ENCODE assay signal across 17 cellular contexts in genomic region chr5:113163328-113163727, GRCh38.
DNase-seq lines count a peak whose midpoint lies in the region; TF ChIP-seq lines count a peak whose summit lies in the region.
"Had no signal": no experiment of that assay in that cellular context is flagged by ENCODE, and none has a peak within 500 bp of the region (broad histone marks: within the 10 kb centered on the region; RNA-seq: fewer than 3 reads in every experiment).

No MANE protein-coding gene starts in this region.

- 100% methylated on average over 2 of the region's 2 CpGs for WGBS in mammary epithelial cell (ENCODE audit: low coverage, missing lambda C conversion rate)

- H3K36me3 ChIP-seq in ACC112 (ENCODE audit: insufficient read depth, low read length) (no peaks in the 10 kb centered on the region), mammary epithelial cell (ENCODE audit: insufficient read depth, low read length) (no peaks in the 10 kb centered on the region)
- H3K36me3 ChIP-seq: MG63, right atrium auricular region, vagina had no signal

- peak overlapping the region; percentile 68 for H3K4me2 ChIP-seq in mammary epithelial cell (ENCODE audit: insufficient read depth, low read depth, low read length)

- H3K9me3 ChIP-seq in mammary epithelial cell (replicated peaks; ENCODE audit: insufficient read depth, low read length) = no peaks in the 10 kb centered on the region
- H3K9me3 ChIP-seq: MG63, right atrium auricular region, vagina had no signal

- TF ChIP-seq CTCF in mammary epithelial cell (conservative IDR thresholded peaks at IDR 0.05 in 1 of 2, IDR thresholded peaks at IDR 0.05 in 1 of 2; ENCODE audit: extremely low read depth in 1 of 2, insufficient read depth in 1 of 2, low read depth in 1 of 2, low read length in 2 of 2) = no peak

- intact Hi-C loops in mammary epithelial cell (cut with micrococcal nuclease) = no loop called here

- in situ Hi-C loops in mammary epithelial cell (cut with MboI; ENCODE audit: low sequenced_read_pairs in 2 of 2) = no loop called here

- TSS peak; percentile 80 for BruUV-seq in mammary epithelial cell (replicated peaks; lab: Mats Ljungman, UMichigan)

- no peaks in the 10 kb centered on the region for H3K79me2 ChIP-seq in ACC112 (ENCODE audit: control insufficient read depth, insufficient read depth, low read length, unreplicated experiment)
- peaks cover 51% of the 10 kb centered on the region for H3K79me2 ChIP-seq in mammary epithelial cell (ENCODE audit: insufficient read depth, low read length)

- peak; percentile 70 for DNase-seq in LHCN-M2 (ENCODE audit: low read depth)
- peak; percentile 64 for DNase-seq in mammary epithelial cell
- peak; percentile 83 for DNase-seq in glomerular visceral epithelial cell (ENCODE audit: extremely low spot score)
- no peak for DNase-seq in superior temporal gyrus (ENCODE audit: extremely low spot score)
- no peak for DNase-seq in NCI-H1694 (lab: John Stamatoyannopoulos, UW)
- no peak for DNase-seq in cerebellar cortex (ENCODE audit: low spot score)
- DNase-seq in NCI-H2227 treated with DMSO at 0.1 percent for 48 hours (lab: John Stamatoyannopoulos, UW) = no peak
- DNase-seq: activated CD4-positive, alpha-beta T cell treated with anti-CD3 and anti-CD28 coated beads, Interleukin-2, amount 50 U/mL, for 4 hours; activated T-cell treated with anti-CD3 and anti-CD28 coated beads, Interleukin-2, amount 50 U/mL, for 24 hours; effector memory CD4-positive, alpha-beta T cell; MG63; NCI-H2029 treated with DMSO at 0.1 percent for 48 hours; NCI-H526 treated with DMSO at 0.1 percent for 48 hours; stimulated activated naive CD8-positive, alpha-beta T cell treated with anti-CD3 and anti-CD28 coated beads, Interleukin-15, amount 100 ng/mL, for 72 hours had no signal

- CTCF ChIA-PET in mammary epithelial cell (lab: Charles Lee; ENCODE audit: low non-redundant PET) = no interaction called here

- H3K4me1 ChIP-seq in ACC112 (ENCODE audit: control insufficient read depth, insufficient read depth, low read length, unreplicated experiment) = peaks cover 37% of the 10 kb centered on the region
- peaks cover 70% of the 10 kb centered on the region for H3K4me1 ChIP-seq in mammary epithelial cell (ENCODE audit: insufficient read depth, low read length)

- H3K9ac ChIP-seq in mammary epithelial cell (ENCODE audit: insufficient read depth, low read length) = no peak overlapping the region

- H3K27me3 ChIP-seq in ACC112 (ENCODE audit: insufficient read depth, low read length) = no peaks in the 10 kb centered on the region
- no peaks in the 10 kb centered on the region for H3K27me3 ChIP-seq in mammary epithelial cell (ENCODE audit: insufficient read depth, low read length)
- H3K27me3 ChIP-seq: right atrium auricular region, vagina had no signal

- no peaks in the 10 kb centered on the region for H4K20me1 ChIP-seq in mammary epithelial cell (ENCODE audit: insufficient read depth, low read length)

- H3K27ac ChIP-seq in ACC112 (ENCODE audit: low read depth, low read length) (peak overlapping the region; percentile 57), mammary epithelial cell (ENCODE audit: insufficient read depth, low read depth, low read length) (peak overlapping the region; percentile 82)

- dilution Hi-C loops in mammary epithelial cell (cut with HindIII; ENCODE audit: low sequenced_read_pairs) = no loop called here

- no peak overlapping the region for H3K4me3 ChIP-seq in ACC112 (ENCODE audit: low read depth, low read length)
- no peak overlapping the region for H3K4me3 ChIP-seq in mammary epithelial cell (replicated peaks in 1 of 3; ENCODE audit: insufficient read depth in 1 of 3, low read depth in 2 of 3, low read length in 3 of 3)
- H3K4me3 ChIP-seq: MG63, right atrium auricular region, vagina had no signal

- H2AFZ ChIP-seq in ACC112 (ENCODE audit: low read length, unreplicated experiment) (no peak overlapping the region), mammary epithelial cell (ENCODE audit: low read depth, low read length) (no peak overlapping the region)

Comparison
In these comparisons a context has a peak if more than half of its experiments do, and no peak if none do; other contexts are left out.
1. DNase-seq: peak in LHCN-M2 (single experiment), mammary epithelial cell (single experiment) and glomerular visceral epithelial cell (single experiment); none in superior temporal gyrus (single experiment), NCI-H1694 (single experiment), cerebellar cortex (single experiment) and NCI-H2227 treated with DMSO at 0.1 percent for 48 hours (single experiment).